In genomic region chr22:50186181-50186731, GRCh38 we compare ENCODE assay signal across 8 cellular contexts. TPM values are rescaled to one million over a fixed set of nuclear protein-coding genes. Genes with fewer than 3 reads are reported as not detected.
DNase-seq lines count a peak whose midpoint lies in the region; ATAC-seq and TF ChIP-seq lines count a peak whose summit lies in the region.

No MANE protein-coding gene starts in this region.

- DNase-seq in activated CD8-positive, alpha-beta T cell treated with anti-CD3 and anti-CD28 coated beads for 36 hours = no peak
- DNase-seq in hepatocyte (ENCODE audit: low spot score) (no peak), smooth muscle cell (lab: John Stamatoyannopoulos, UW; ENCODE audit: unreplicated experiment) (no peak), iPS-NIHi7 (ENCODE audit: extremely low spot score) (no peak), mesenteric fat pad (ENCODE audit: low spot score) (no peak), NCI-H146 (lab: John Stamatoyannopoulos, UW) (no peak)

- peak overlapping the region; percentile 88 for H3K27ac Mint-ChIP-seq in activated CD8-positive, alpha-beta T cell treated with anti-CD3 and anti-CD28 coated beads for 36 hours

- no peaks in the 10 kb centered on the region for H3K9me3 ChIP-seq in HEK293 (ENCODE audit: control insufficient read depth, insufficient read depth, low read depth, low read length)
- H3K9me3 ChIP-seq in hepatocyte (ENCODE audit: low read depth) = no peaks in the 10 kb centered on the region
- no peaks in the 10 kb centered on the region for H3K9me3 ChIP-seq in smooth muscle cell (replicated peaks; ENCODE audit: low read depth)

- no peaks in the 10 kb centered on the region for H3F3A ChIP-seq in smooth muscle cell (ENCODE audit: low read depth)

- CTCF ChIA-PET in HEK293 (lab: Yijun Ruan, JAX) = interaction anchor here (0.6 kb wide), 1 partner anchor 18 kb away, joined by 4 read pairs; no protein-coding TSS in a partner anchor
- CTCF ChIA-PET in activated CD8-positive, alpha-beta T cell treated with anti-CD3 and anti-CD28 coated beads for 36 hours (lab: Charles Lee) = no interaction called here

- peaks cover 7% of the 10 kb centered on the region for H3K36me3 Mint-ChIP-seq in activated CD8-positive, alpha-beta T cell treated with anti-CD3 and anti-CD28 coated beads for 36 hours (ENCODE audit: low read depth)

- H3K36me3 ChIP-seq in HEK293 (ENCODE audit: control insufficient read depth in 2 of 2, insufficient read depth in 1 of 2, low read length in 2 of 2) (peaks cover 0 to 13% of the 10 kb centered on the region in 2 experiments; a peak in 1 of 3 replicates), hepatocyte (replicated peaks; ENCODE audit: insufficient read depth, low read depth) (no peaks in the 10 kb centered on the region), smooth muscle cell (ENCODE audit: low read depth) (no peaks in the 10 kb centered on the region)

- peak overlapping the region; percentile 78 for H3K27ac ChIP-seq in HEK293 (ENCODE audit: extremely low read depth, low read depth, low read length)
- H3K27ac ChIP-seq in hepatocyte = peak overlapping the region; percentile 1
- no peak overlapping the region for H3K27ac ChIP-seq in smooth muscle cell (ENCODE audit: low read depth)

- H3K9ac ChIP-seq in smooth muscle cell (ENCODE audit: low read depth) = peak overlapping the region; percentile 66

- no peak for TF ChIP-seq CTCF in HEK293 (tag by site-specific recombination; IDR thresholded peaks at IDR 0.05)
- TF ChIP-seq CTCF in activated CD8-positive, alpha-beta T cell treated with anti-CD3 and anti-CD28 coated beads for 36 hours (IDR thresholded peaks at IDR 0.05) = no peak
- no peak for TF ChIP-seq CTCF in hepatocyte (IDR thresholded peaks at IDR 0.05; ENCODE audit: poor library complexity)
- no peak for TF ChIP-seq CTCF in smooth muscle cell (IDR thresholded peaks at IDR 0.05; ENCODE audit: borderline replicate concordance, insufficient read depth, poor library complexity, severe bottlenecking)

- H3K9me3 Mint-ChIP-seq in activated CD8-positive, alpha-beta T cell treated with anti-CD3 and anti-CD28 coated beads for 36 hours = no peaks in the 10 kb centered on the region

- 0% methylated on average over 5 of the region's 47 CpGs for WGBS in hepatocyte (ENCODE audit: low lambda C conversion rate, missing lambda C conversion rate)
- WGBS in smooth muscle cell (ENCODE audit: low lambda C conversion rate) = 0% methylated on average over 1 of the region's 47 CpGs

- H2AFZ ChIP-seq in hepatocyte (peak overlapping the region; percentile 62), smooth muscle cell (ENCODE audit: low read depth) (no peak overlapping the region)

- peaks cover 1% of the 10 kb centered on the region for H3K27me3 Mint-ChIP-seq in activated CD8-positive, alpha-beta T cell treated with anti-CD3 and anti-CD28 coated beads for 36 hours

- H4K20me1 ChIP-seq in hepatocyte (ENCODE audit: insufficient read depth, poor library complexity, severe bottlenecking) = no peaks in the 10 kb centered on the region
- peaks cover 14% of the 10 kb centered on the region for H4K20me1 ChIP-seq in smooth muscle cell (ENCODE audit: low read depth)

- peaks cover 30% of the 10 kb centered on the region for H3K4me1 ChIP-seq in HEK293 (ENCODE audit: control insufficient read depth, insufficient read depth, low read length)
- H3K4me1 ChIP-seq in hepatocyte (ENCODE audit: insufficient read depth) = peaks cover 50% of the 10 kb centered on the region
- peaks cover 13% of the 10 kb centered on the region for H3K4me1 ChIP-seq in smooth muscle cell (ENCODE audit: low read depth)

- POLR2A ChIA-PET in HEK293 (lab: Yijun Ruan, JAX) = no interaction called here
- POLR2A ChIA-PET in activated CD8-positive, alpha-beta T cell treated with anti-CD3 and anti-CD28 coated beads for 36 hours (lab: Charles Lee) = interaction anchor here (1.3 to 1.9 kb wide), 3 partner anchors 11 to 16 kb away, joined by 4 read pairs; partner anchors contain the start of gene PANX2

- intact Hi-C loops in activated CD8-positive, alpha-beta T cell treated with anti-CD3 and anti-CD28 coated beads for 36 hours (cut with micrococcal nuclease) = no loop called here

- H3K27me3 ChIP-seq in hepatocyte (no peaks in the 10 kb centered on the region), smooth muscle cell (ENCODE audit: low read depth) (no peaks in the 10 kb centered on the region)

- peaks cover 31% of the 10 kb centered on the region for H3K4me1 Mint-ChIP-seq in activated CD8-positive, alpha-beta T cell treated with anti-CD3 and anti-CD28 coated beads for 36 hours (ENCODE audit: low read depth)

- peak overlapping the region; percentile 91 for H3K4me3 Mint-ChIP-seq in activated CD8-positive, alpha-beta T cell treated with anti-CD3 and anti-CD28 coated beads for 36 hours

- ATAC-seq in activated CD8-positive, alpha-beta T cell treated with anti-CD3 and anti-CD28 coated beads for 36 hours = no peak
- ATAC-seq in GM19328 (IDR thresholded peaks at IDR 0.05; ENCODE audit: unreplicated experiment) = no peak

- H3K9me2 ChIP-seq in hepatocyte (replicated peaks; ENCODE audit: insufficient read depth) = no peaks in the 10 kb centered on the region

- H3K79me2 ChIP-seq in hepatocyte (peaks cover 41% of the 10 kb centered on the region), smooth muscle cell (ENCODE audit: low read depth) (peaks cover 42% of the 10 kb centered on the region)

- peak overlapping the region; percentile 81 for H3K4me3 ChIP-seq in HEK293 (ENCODE audit: low read depth, low read length)
- peak overlapping the region; percentile 83 for H3K4me3 ChIP-seq in hepatocyte
- peak overlapping the region; percentile 66 for H3K4me3 ChIP-seq in smooth muscle cell

- H3K4me2 ChIP-seq in hepatocyte = peak overlapping the region; percentile 99
- peak overlapping the region; percentile 90 for H3K4me2 ChIP-seq in smooth muscle cell

TF ChIP-seq in HEK293, 187 proteins besides CTCF, POLR2A, EP300 and RAD21 (continues in another document):
- TF ChIP-seq ZSCAN16 (tag by site-specific recombination; IDR thresholded peaks at IDR 0.05) (no peak), ZNF280C (tag by site-specific recombination; IDR thresholded peaks at IDR 0.05) (no peak), ZBTB6 (tag by site-specific recombination; IDR thresholded peaks at IDR 0.05) (no peak)

RNA-seq across cellular contexts. Expression of gene TRABD, which starts 0.5 kb away (rescaled TPM):
- total RNA-seq in activated CD8-positive, alpha-beta T cell treated with anti-CD3 and anti-CD28 coated beads for 36 hours = 100 to 1,000 TPM; 110 to 114 TPM
- total RNA-seq in hepatocyte (25.4 and 25.9 TPM in 2 replicates), smooth muscle cell (14.0 and 17.8 TPM in 2 replicates), mesenteric fat pad (42.3 TPM)
- polyA plus RNA-seq in hepatocyte (62.3 and 70.5 TPM in 2 replicates), smooth muscle cell (56.9 and 58.5 TPM in 2 replicates)

RNA-seq across cellular contexts. Expression of gene SELENOO, which starts 14.6 kb away (rescaled TPM):
- 10 to 100 TPM; 24.0 to 25.5 TPM for total RNA-seq in activated CD8-positive, alpha-beta T cell treated with anti-CD3 and anti-CD28 coated beads for 36 hours
- total RNA-seq in hepatocyte = 27.3 and 31.6 TPM in 2 replicates
- 35.2 and 37.7 TPM in 2 replicates for polyA plus RNA-seq in hepatocyte
- total RNA-seq in smooth muscle cell = 9.0 and 16.3 TPM in 2 replicates
- polyA plus RNA-seq in smooth muscle cell = 21.3 and 28.4 TPM in 2 replicates
- 23.8 TPM for total RNA-seq in mesenteric fat pad

RNA-seq across cellular contexts. Expression of gene PANX2, which starts 15.7 kb away (rescaled TPM):
- 1 to 10 TPM; 3.3 to 3.9 TPM for total RNA-seq in activated CD8-positive, alpha-beta T cell treated with anti-CD3 and anti-CD28 coated beads for 36 hours
- 0.60 and 2.1 TPM in 2 replicates for total RNA-seq in hepatocyte
- 0.44 and 1.2 TPM in 2 replicates for polyA plus RNA-seq in hepatocyte
- total RNA-seq in smooth muscle cell = 5.1 TPM in 2 replicates
- 2.5 and 2.9 TPM in 2 replicates for polyA plus RNA-seq in smooth muscle cell
- 1.9 TPM for total RNA-seq in mesenteric fat pad

RNA-seq across cellular contexts. Expression of gene TUBGCP6, which starts 58.6 kb away (rescaled TPM):
- total RNA-seq in activated CD8-positive, alpha-beta T cell treated with anti-CD3 and anti-CD28 coated beads for 36 hours = 10 to 100 TPM; 44.8 to 47.2 TPM
- total RNA-seq in hepatocyte = 14.0 and 26.2 TPM in 2 replicates
- polyA plus RNA-seq in hepatocyte = 31.5 and 44.1 TPM in 2 replicates
- total RNA-seq in smooth muscle cell = 10.0 and 10.6 TPM in 2 replicates
- 22.7 and 26.0 TPM in 2 replicates for polyA plus RNA-seq in smooth muscle cell
- total RNA-seq in mesenteric fat pad = 27.6 TPM
